8 cellular contexts compared by ENCODE assay signal in the genomic region with DNA sequence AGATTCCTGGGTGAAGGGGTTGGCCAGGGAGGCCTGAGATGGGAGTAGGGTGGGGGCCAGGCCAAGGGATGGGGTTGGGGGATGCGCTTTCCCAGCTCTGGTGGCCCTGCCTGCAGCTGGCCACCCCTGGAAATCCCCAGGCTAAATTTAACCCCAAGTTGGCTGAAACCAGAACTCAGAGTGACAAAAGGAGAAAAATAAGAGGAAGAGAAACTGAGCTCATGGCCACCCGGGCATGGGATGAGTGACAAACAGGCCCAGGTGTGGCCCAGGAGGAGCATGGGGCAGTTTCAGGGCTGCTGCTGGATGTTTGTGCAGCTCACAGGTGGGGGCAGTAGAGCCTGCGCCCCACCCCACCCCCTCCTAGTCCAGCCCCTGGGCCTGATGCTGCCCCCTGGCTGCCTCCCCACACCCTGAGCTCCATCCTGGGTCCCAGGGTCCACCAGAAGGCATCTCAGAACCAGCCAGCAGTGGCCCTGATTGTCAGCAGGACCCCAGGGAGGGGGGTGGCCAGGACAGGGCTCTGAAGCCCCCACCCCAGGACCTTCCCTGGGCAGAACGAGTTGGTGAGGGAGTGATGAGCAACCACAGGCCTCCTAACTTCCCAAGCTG. TPM values are rescaled to one million over a fixed set of nuclear protein-coding genes. Genes with fewer than 3 reads are reported as not detected.
A peak's percentile ranks its signal among the peaks of the same experiment; 100 is the strongest.
DNase-seq lines count a peak whose midpoint lies in the region; ATAC-seq and TF ChIP-seq lines count a peak whose summit lies in the region.

No MANE protein-coding gene starts in this region.

- peak; percentile 69 for TF ChIP-seq CTCF in KMS-11 (conservative IDR thresholded peaks at IDR 0.05; ENCODE audit: low read depth, low read length)
- no peak for TF ChIP-seq CTCF in BE2C (IDR thresholded peaks at IDR 0.05; ENCODE audit: low read depth, low read length)

- ATAC-seq in GM18867 (IDR thresholded peaks at IDR 0.05; ENCODE audit: unreplicated experiment) (peak; percentile 82), GM21786 (IDR thresholded peaks at IDR 0.05; ENCODE audit: unreplicated experiment) (peak; percentile 87), naive B cell (ENCODE audit: low read depth in 2 of 2) (peak; percentile 90 to 91)

- peak overlapping the region; percentile 80 for H3K4me2 ChIP-seq in KMS-11

- peaks cover 84 to 99% (median 99%) of the 10 kb centered on the region in 3 donors for H3K4me1 Mint-ChIP-seq in naive B cell

- no peak overlapping the region for H3K4me3 ChIP-seq in KMS-11 (IDR thresholded peaks at IDR 0.05; ENCODE audit: insufficient read depth, low read depth, low read length)
- H3K4me3 ChIP-seq in BE2C (ENCODE audit: low read depth, low read length), result no peak overlapping the region

- no peaks in the 10 kb centered on the region for H3K36me3 ChIP-seq in KMS-11 (ENCODE audit: insufficient read depth)
- no peaks in the 10 kb centered on the region for H3K36me3 ChIP-seq in BE2C

- H3K27me3 Mint-ChIP-seq in naive B cell, result no peaks in the 10 kb centered on the region

- H3K9ac ChIP-seq in KMS-11, result peak overlapping the region; percentile 28; the same call in 1 of the 2 replicates

- H3K9me3 ChIP-seq in BE2C, result no peaks in the 10 kb centered on the region

- H3K27ac Mint-ChIP-seq in naive B cell, result peak overlapping the region; percentile 98 to 100 (median 100)

- peaks cover 98% of the 10 kb centered on the region for H3K4me1 ChIP-seq in KMS-11 (ENCODE audit: low read depth, poor library complexity, severe bottlenecking)
- no peaks in the 10 kb centered on the region for H3K4me1 ChIP-seq in BE2C

- H2AFZ ChIP-seq in KMS-11 (ENCODE audit: low read depth), result no peak overlapping the region

- CTCF ChIA-PET in HEK293T (lab: Yijun Ruan, JAX), result interaction anchor here (0.8 kb wide), 1 partner anchor 85 kb away, joined by 3 read pairs; no protein-coding TSS in a partner anchor

- no peaks in the 10 kb centered on the region for H3K36me3 Mint-ChIP-seq in naive B cell

- no peaks in the 10 kb centered on the region for H3K79me2 ChIP-seq in KMS-11 (ENCODE audit: insufficient read depth, low read depth)

- H4K20me1 ChIP-seq in KMS-11 (ENCODE audit: insufficient read depth), result no peaks in the 10 kb centered on the region

- peak overlapping the region; percentile 80 for H3K27ac ChIP-seq in KMS-11

- POLR2A ChIA-PET in HEK293T (lab: Yijun Ruan, JAX), result no interaction called here

- H3K4me3 Mint-ChIP-seq in naive B cell, result peak overlapping the region; percentile 32 to 87 (median 80)

- H3K27me3 ChIP-seq in KMS-11 (ENCODE audit: insufficient read depth, low read depth) (no peaks in the 10 kb centered on the region), BE2C (no peaks in the 10 kb centered on the region)

- DNase-seq in naive B cell, result peak; percentile 96
- no peak for DNase-seq in NCI-H226
- DNase-seq in NCI-H2171 (lab: John Stamatoyannopoulos, UW), result no peak
- DNase-seq in HEK293T (ENCODE audit: extremely low spot score), result no peak
- DNase-seq in BE2C, result no peak

- no peaks in the 10 kb centered on the region for H3K9me3 Mint-ChIP-seq in naive B cell

TF ChIP-seq in HEK293T, 16 proteins besides CTCF, POLR2A, EP300 and RAD21:
- no peak for TF ChIP-seq NFRKB (IDR thresholded peaks at IDR 0.05)
- no peak for TF ChIP-seq CTBP1 (IDR thresholded peaks at IDR 0.05; ENCODE audit: borderline replicate concordance)
- TF ChIP-seq L3MBTL2 (conservative IDR thresholded peaks at IDR 0.05), result no peak

RNA-seq across cellular contexts. Expression of gene IGLL5, which starts 48.0 kb away (rescaled TPM):
- 100 to 1,000 TPM; 233 to 640 (median 475) TPM for polyA plus RNA-seq in naive B cell (ENCODE audit: low read depth in 6 of 6)
- not detected for polyA plus RNA-seq in BE2C (2012; ENCODE audit: insufficient read depth, insufficient read length, low read depth)
